20 cellular contexts compared by ENCODE assay signal in the genomic region with DNA sequence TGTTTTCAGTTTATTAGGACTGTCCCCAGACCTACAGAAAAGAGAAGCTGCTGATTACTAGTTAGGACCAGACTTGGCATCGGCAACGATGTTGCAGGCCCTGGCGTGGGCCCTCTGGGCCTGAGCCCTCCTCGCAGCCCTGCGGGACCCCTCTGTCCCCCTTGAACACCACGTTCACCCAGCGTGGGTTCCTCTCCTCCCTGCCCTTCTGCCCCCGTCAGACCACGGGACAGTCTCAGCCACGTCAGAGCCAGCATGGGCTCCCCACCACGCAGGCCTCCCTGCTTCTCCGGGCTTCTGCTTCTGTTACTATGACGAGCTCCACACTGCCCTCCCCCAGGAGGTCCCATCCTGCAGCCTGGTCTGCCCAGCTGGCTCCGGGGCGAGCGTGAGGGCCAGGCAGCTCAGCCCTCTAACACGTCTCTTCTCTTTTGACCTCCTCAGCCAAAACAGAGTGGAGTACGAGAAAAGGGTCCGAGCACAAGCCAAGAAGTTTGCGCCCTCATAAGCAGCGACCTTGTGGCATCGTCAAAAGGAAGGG.
"Had no signal": no experiment of that assay in that cellular context is flagged by ENCODE, and none has a peak within 500 bp of the region (broad histone marks: within the 10 kb centered on the region; RNA-seq: fewer than 3 reads in every experiment).

No MANE protein-coding gene starts in this region.

- H3K4me3 Mint-ChIP-seq: activated CD4-positive, alpha-beta T cell treated with anti-CD3 and anti-CD28 coated beads, Interleukin-2, amount 10 ng/mL, durations not matched to agents 24 days and 14 days; activated CD8-positive, alpha-beta T cell treated with anti-CD3 and anti-CD28 coated beads, Interleukin-2, amount 10 ng/mL, durations not matched to agents 7 days and 5 days; activated naive CD8-positive, alpha-beta T cell; T-helper 2 cell treated with Interferon-gamma antibody and Interleukin-4, amounts not matched to agents 5 μg/mL and 100 μg/mL, for 36 hours had no signal

- DNase-seq: activated CD4-positive, alpha-beta T cell treated with anti-CD3 and anti-CD28 coated beads, Interleukin-2, amount 10 ng/mL, durations not matched to agents 24 days and 14 days; activated CD4-positive, CD25-positive, alpha-beta regulatory T cell; activated CD8-positive, alpha-beta memory T cell treated with anti-CD3 and anti-CD28 coated beads, Interleukin-2, amount 50 U/mL, for 4 hours; activated CD8-positive, alpha-beta T cell treated with anti-CD3 and anti-CD28 coated beads, Interleukin-2, amount 10 ng/mL, durations not matched to agents 7 days and 5 days; activated gamma-delta T cell; activated T-cell treated with anti-CD3 and anti-CD28 coated beads, Interleukin-2, amount 50 U/mL, for 48 hours; colonic mucosa; foreskin keratinocyte; glutamatergic neuron; kidney; left ventricle myocardium superior; mesendoderm; sigmoid colon; stimulated activated CD4-positive, alpha-beta T cell treated with anti-CD3 and anti-CD28 coated beads, Interleukin-1b, Interleukin-23, amount 100 ng/mL, for 48 hours; SW 1271; transverse colon had no signal

- H3K4me3 ChIP-seq: ascending aorta, colonic mucosa, sigmoid colon, SJSA1, transverse colon had no signal

- H3K9me3 Mint-ChIP-seq: activated CD4-positive, alpha-beta T cell treated with anti-CD3 and anti-CD28 coated beads, Interleukin-2, amount 10 ng/mL, durations not matched to agents 24 days and 14 days; T-helper 2 cell treated with Interferon-gamma antibody and Interleukin-4, amounts not matched to agents 5 μg/mL and 100 μg/mL, for 36 hours had no signal

- H3K36me3 Mint-ChIP-seq: activated naive CD8-positive, alpha-beta T cell had no signal

- H3K27ac Mint-ChIP-seq: activated CD4-positive, alpha-beta T cell treated with anti-CD3 and anti-CD28 coated beads, Interleukin-2, amount 10 ng/mL, durations not matched to agents 24 days and 14 days; activated CD8-positive, alpha-beta T cell treated with anti-CD3 and anti-CD28 coated beads, Interleukin-2, amount 10 ng/mL, durations not matched to agents 7 days and 5 days; activated naive CD8-positive, alpha-beta T cell; T-helper 2 cell treated with Interferon-gamma antibody and Interleukin-4, amounts not matched to agents 5 μg/mL and 100 μg/mL, for 36 hours had no signal

- H3K9me3 ChIP-seq: ascending aorta, colonic mucosa, sigmoid colon, SJSA1, transverse colon had no signal

- H3K4me1 ChIP-seq: ascending aorta, colonic mucosa, foreskin keratinocyte, sigmoid colon, SJSA1, transverse colon had no signal

- H3K27me3 ChIP-seq: ascending aorta, colonic mucosa, foreskin keratinocyte, sigmoid colon, SJSA1, transverse colon had no signal

- H3K27me3 Mint-ChIP-seq: activated CD4-positive, alpha-beta T cell treated with anti-CD3 and anti-CD28 coated beads, Interleukin-2, amount 10 ng/mL, durations not matched to agents 24 days and 14 days; activated naive CD8-positive, alpha-beta T cell had no signal

- ATAC-seq: activated CD8-positive, alpha-beta T cell treated with anti-CD3 and anti-CD28 coated beads, Interleukin-2, amount 10 ng/mL, durations not matched to agents 7 days and 5 days; left ventricle myocardium superior had no signal

- H3K27ac ChIP-seq: ascending aorta, colonic mucosa, foreskin keratinocyte, sigmoid colon, SJSA1, transverse colon had no signal

- H3K4me1 Mint-ChIP-seq: activated CD4-positive, alpha-beta T cell treated with anti-CD3 and anti-CD28 coated beads, Interleukin-2, amount 10 ng/mL, durations not matched to agents 24 days and 14 days had no signal
